In the genomic region with DNA sequence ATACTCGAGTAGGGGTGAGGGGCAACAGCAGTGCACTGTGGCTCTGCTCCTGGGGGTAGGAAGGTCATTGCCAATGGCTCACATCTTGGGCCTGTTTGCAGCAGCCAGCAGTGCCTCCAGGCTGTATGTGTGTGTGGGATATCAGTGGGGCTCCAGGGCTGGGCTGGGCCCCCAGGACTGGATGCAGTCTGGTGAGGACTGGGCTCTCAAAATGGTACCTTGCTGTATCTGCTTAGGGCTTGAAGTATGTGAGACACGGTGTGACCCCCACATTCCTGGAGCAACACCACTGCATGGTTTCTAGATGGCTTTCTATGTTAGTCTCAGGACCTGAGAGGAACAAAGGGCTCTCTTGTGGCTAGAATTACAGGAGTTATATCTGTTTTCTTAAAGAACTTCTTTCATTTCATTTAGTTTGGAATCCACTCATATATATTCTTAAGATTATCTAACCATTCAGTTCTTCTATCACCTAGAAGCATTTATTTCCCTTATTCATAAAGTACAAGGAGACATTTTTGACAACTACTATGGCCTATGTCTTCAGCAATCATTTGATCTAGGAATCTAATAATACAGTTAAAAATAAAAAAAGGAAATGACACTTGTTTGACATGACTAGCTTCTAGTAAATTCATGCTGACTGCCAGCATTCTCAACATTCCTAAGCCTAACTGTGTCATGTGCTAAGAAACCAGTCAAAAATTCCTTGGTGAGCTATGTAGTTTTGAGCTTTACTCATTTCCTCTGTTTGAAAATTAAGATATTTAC, we compare ENCODE assay signal across 12 cellular contexts.
DNase-seq lines count a peak whose midpoint lies in the region; ATAC-seq, FAIRE-seq and TF ChIP-seq lines count a peak whose summit lies in the region.
"Had no signal": no experiment of that assay in that cellular context is flagged by ENCODE, and none has a peak within 500 bp of the region (broad histone marks: within the 10 kb centered on the region; RNA-seq: fewer than 3 reads in every experiment).

No MANE protein-coding gene starts in this region.

- H3K36me3 ChIP-seq in bronchial epithelial cell (ENCODE audit: control insufficient read depth, insufficient read depth, low read length), result no peaks in the 10 kb centered on the region
- H3K36me3 ChIP-seq: adrenal gland had no signal

- peak overlapping the region; percentile 45 to 84; a peak in 4 of 6 replicates for H3K27ac ChIP-seq in A549
- H3K27ac ChIP-seq: C4-2B had no signal

- TF ChIP-seq CTCF in A549 (IDR thresholded peaks at IDR 0.05) (no peak), bronchial epithelial cell (IDR thresholded peaks at IDR 0.05; ENCODE audit: insufficient read depth, low read length, severe bottlenecking) (no peak)

- H3K4me1 ChIP-seq in A549, result peaks cover 16% of the 10 kb centered on the region
- H3K4me1 ChIP-seq: adrenal gland had no signal

- CTCF ChIA-PET in A549 (lab: Yijun Ruan, JAX), result no interaction called here

- POLR2A ChIA-PET in A549 (lab: Yijun Ruan, JAX), result no interaction called here

- H3K4me2 ChIP-seq in A549, result peak overlapping the region; percentile 5; the same call in 2 of the 3 replicates

- peak in 1 of 2 experiments; percentile 34; a peak in 1 of 5 replicates for TF ChIP-seq EP300 in A549 (IDR thresholded peaks at IDR 0.05)

- no peaks in the 10 kb centered on the region for H3K27me3 ChIP-seq in bronchial epithelial cell (ENCODE audit: control insufficient read depth, insufficient read depth, low read length)
- H3K27me3 ChIP-seq: adrenal gland had no signal

- ATAC-seq in A549, result peak; percentile 59 to 87; a peak in 5 of 6 replicates

- WGBS in A549 (ENCODE audit: missing lambda C conversion rate), result 86% methylated on average over 2 of the region's 2 CpGs

- TF ChIP-seq POLR2A in A549 (IDR thresholded peaks at IDR 0.05; ENCODE audit: low read length), result no peak
- no peak for TF ChIP-seq POLR2A in erythroblast (IDR thresholded peaks at IDR 0.05; ENCODE audit: low read length)

- peaks cover 6% of the 10 kb centered on the region; the same call in 1 of the 3 replicates for H3K9me3 ChIP-seq in A549
- H3K9me3 ChIP-seq: adrenal gland had no signal

- TF ChIP-seq RAD21 in A549 (conservative IDR thresholded peaks at IDR 0.05 in 1 of 2, IDR thresholded peaks at IDR 0.05 in 1 of 2), result no peak

- DNase-seq in A549 (ENCODE audit: low read depth in 1 of 2, low spot score in 1 of 2) (peak in 1 of 2 experiments; percentile 57), HT1080 (ENCODE audit: low read depth) (peak; percentile 86), bronchial epithelial cell (ENCODE audit: low read depth) (peak; percentile 92), left kidney (ENCODE audit: low read depth, low spot score) (peak; percentile 44), globus pallidus (ENCODE audit: low spot score) (no peak), HuH-7 (ENCODE audit: low spot score) (no peak), erythroblast (lab: John Stamatoyannopoulos, UW) (no peak)
- DNase-seq in activated naive CD4-positive, alpha-beta T cell treated with Interleukin-2 at 50 U/mL for 16 hours, result no peak
- DNase-seq: midbrain, NCI-H1694 treated with DMSO at 0.1 percent for 48 hours had no signal

- peak; percentile 63 for FAIRE-seq in A549 (lab: Jason Lieb, UNC)
- no peak for FAIRE-seq in bronchial epithelial cell (lab: Jason Lieb, UNC)

- H3K4me3 ChIP-seq in A549, result no peak overlapping the region
- H3K4me3 ChIP-seq in bronchial epithelial cell (ENCODE audit: low read depth, low read length), result no peak overlapping the region
- H3K4me3 ChIP-seq: adrenal gland had no signal

TF ChIP-seq in A549, 52 proteins besides CTCF, POLR2A, EP300 and RAD21:
- TF ChIP-seq GATA3 (IDR thresholded peaks at IDR 0.05; ENCODE audit: borderline replicate concordance) (peak; percentile 62; the same call in 1 of the 2 replicates), BHLHE40 (IDR thresholded peaks at IDR 0.05; ENCODE audit: low read depth, low read length) (no peak)

Comparison
In these comparisons a context has a peak if more than half of its experiments do, and no peak if none do; other contexts are left out.
1. DNase-seq: peak in HT1080 (single experiment), bronchial epithelial cell (single experiment) and left kidney (single experiment); none in globus pallidus (single experiment), HuH-7 (single experiment), erythroblast (0 of 2) and activated naive CD4-positive, alpha-beta T cell treated with Interleukin-2 at 50 U/mL for 16 hours (single experiment).